Comparison of ENCODE assay signal across 1 cellular context in the genomic region with DNA sequence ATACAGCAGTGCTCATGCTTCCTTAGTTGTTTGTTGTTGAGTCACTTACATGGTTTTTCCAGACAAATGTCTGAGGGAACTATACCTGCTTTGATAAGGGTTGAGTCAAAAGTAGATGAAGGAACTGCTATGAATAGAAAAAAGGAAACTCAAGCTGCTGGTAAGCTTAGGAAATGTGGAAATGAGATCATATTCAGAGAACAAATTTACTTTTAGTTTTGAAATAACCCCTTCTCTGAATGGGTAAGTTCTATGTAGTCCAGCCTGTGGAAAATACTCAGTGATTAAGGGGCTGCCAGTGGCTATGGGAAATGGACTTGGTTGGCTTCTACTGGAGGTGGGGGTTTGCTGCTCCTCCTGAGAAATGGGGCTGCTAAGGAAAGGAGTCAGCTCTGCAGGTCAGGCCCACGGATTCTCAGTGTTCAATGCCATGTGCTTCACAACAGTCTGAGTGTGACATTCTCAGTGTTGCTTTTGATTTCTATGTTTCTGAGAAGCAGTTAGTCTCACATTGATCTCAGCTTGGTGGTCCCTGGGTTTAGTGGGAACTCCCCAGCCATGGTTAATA.
TF ChIP-seq lines count a peak whose summit lies in the region.

No MANE protein-coding gene starts in this region.

TF ChIP-seq in GM23338, 12 proteins besides CTCF, POLR2A, EP300 and RAD21:
- TF ChIP-seq ZNF462 (CRISPR knock-in tag; IDR thresholded peaks at IDR 0.05) = no peak
- TF ChIP-seq STAT1 (IDR thresholded peaks at IDR 0.05; ENCODE audit: unreplicated experiment) = no peak
- no peak for TF ChIP-seq REST (IDR thresholded peaks at IDR 0.05; ENCODE audit: unreplicated experiment)
- TF ChIP-seq EZH2 (IDR thresholded peaks at IDR 0.05; ENCODE audit: low read depth, unreplicated experiment) = no peak
- no peak for TF ChIP-seq ZNF114 (CRISPR knock-in tag; IDR thresholded peaks at IDR 0.05)
- no peak for TF ChIP-seq JUNB (IDR thresholded peaks at IDR 0.05; ENCODE audit: unreplicated experiment)
- no peak for TF ChIP-seq CREB1 (CRISPR knock-in tag; IDR thresholded peaks at IDR 0.05; ENCODE audit: low read depth)
- no peak for TF ChIP-seq POLR2AphosphoS5 (IDR thresholded peaks at IDR 0.05; ENCODE audit: low read depth)
- TF ChIP-seq ZNF331 (CRISPR knock-in tag; IDR thresholded peaks at IDR 0.05; ENCODE audit: low read depth) = no peak
- TF ChIP-seq NANOG (IDR thresholded peaks at IDR 0.05; ENCODE audit: borderline replicate concordance) = no peak
- TF ChIP-seq EZH2phosphoT487 (IDR thresholded peaks at IDR 0.05; ENCODE audit: unreplicated experiment) = no peak
- TF ChIP-seq, protein P1, sequence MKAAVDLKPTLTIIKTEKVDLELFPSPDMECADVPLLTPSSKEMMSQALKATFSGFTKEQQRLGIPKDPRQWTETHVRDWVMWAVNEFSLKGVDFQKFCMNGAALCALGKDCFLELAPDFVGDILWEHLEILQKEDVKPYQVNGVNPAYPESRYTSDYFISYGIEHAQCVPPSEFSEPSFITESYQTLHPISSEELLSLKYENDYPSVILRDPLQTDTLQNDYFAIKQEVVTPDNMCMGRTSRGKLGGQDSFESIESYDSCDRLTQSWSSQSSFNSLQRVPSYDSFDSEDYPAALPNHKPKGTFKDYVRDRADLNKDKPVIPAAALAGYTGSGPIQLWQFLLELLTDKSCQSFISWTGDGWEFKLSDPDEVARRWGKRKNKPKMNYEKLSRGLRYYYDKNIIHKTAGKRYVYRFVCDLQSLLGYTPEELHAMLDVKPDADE (IDR thresholded peaks at IDR 0.05) = no peak
